In the genomic region with DNA sequence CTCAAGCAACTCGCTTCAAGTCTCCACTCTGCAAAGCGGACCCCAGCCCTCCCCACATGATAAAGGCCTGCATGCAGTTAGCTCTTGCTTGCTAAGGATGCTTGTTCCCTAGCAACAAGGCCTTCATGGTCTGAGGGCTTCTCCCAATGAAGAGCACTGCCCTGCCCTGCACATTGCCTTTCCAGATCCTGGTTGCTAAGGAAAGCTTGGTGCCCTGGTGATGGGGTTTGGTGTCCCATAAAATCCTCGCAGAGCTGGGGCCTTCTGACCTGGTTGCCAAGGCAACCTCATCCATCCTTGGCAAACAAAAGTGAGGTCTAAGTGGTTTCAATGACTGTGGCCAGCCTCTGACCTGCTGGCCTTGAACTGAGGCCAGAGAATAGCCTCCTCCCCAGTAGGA, we compare ENCODE assay signal across 11 cellular contexts.
DNase-seq lines count a peak whose midpoint lies in the region; ATAC-seq and TF ChIP-seq lines count a peak whose summit lies in the region.
"Had no signal": no experiment of that assay in that cellular context is flagged by ENCODE, and none has a peak within 500 bp of the region (broad histone marks: within the 10 kb centered on the region; RNA-seq: fewer than 3 reads in every experiment).

No MANE protein-coding gene starts in this region.

- peak overlapping the region; percentile 68; the same call in 1 of the 2 replicates for H3K9ac ChIP-seq in iPS-20b (ENCODE audit: low read depth, low read length)

- H3K9me3 ChIP-seq in iPS-20b (ENCODE audit: insufficient read depth, low read depth, low read length): no peaks in the 10 kb centered on the region

- H3K36me3 ChIP-seq in iPS-20b (ENCODE audit: insufficient read depth, low read depth, low read length): no peaks in the 10 kb centered on the region

- peak overlapping the region; percentile 32 for H3K27ac Mint-ChIP-seq in stimulated activated memory B cell treated with anti-CD40 and anti-IgM and Interleukin-4, amounts not matched to agents 10 μg/mL and 1 μg/mL and 100 μg/mL, for 72 hours

- H3K9me3 Mint-ChIP-seq in stimulated activated memory B cell treated with anti-CD40 and anti-IgM and Interleukin-4, amounts not matched to agents 10 μg/mL and 1 μg/mL and 100 μg/mL, for 72 hours: no peaks in the 10 kb centered on the region
- H3K9me3 Mint-ChIP-seq: T-helper 2 cell treated with Interferon-gamma antibody and Interleukin-4, amounts not matched to agents 5 μg/mL and 100 μg/mL, for 36 hours had no signal

- H3K4me1 Mint-ChIP-seq in stimulated activated memory B cell treated with anti-CD40 and anti-IgM and Interleukin-4, amounts not matched to agents 10 μg/mL and 1 μg/mL and 100 μg/mL, for 72 hours: peaks cover 44% of the 10 kb centered on the region

- H3K27ac ChIP-seq in iPS-20b (ENCODE audit: low read length): peak overlapping the region; percentile 36

- TF ChIP-seq POLR2A in Raji (IDR thresholded peaks at IDR 0.05; ENCODE audit: insufficient read depth, low read depth, low read length): 0 out of 2 replicates have a peak, but pooled peaks have one; percentile 10

- peaks cover 17% of the 10 kb centered on the region; the same call in 1 of the 2 replicates for H3K4me1 ChIP-seq in iPS-20b (ENCODE audit: insufficient read depth, low read length)

- peaks cover 9% of the 10 kb centered on the region for H3K36me3 Mint-ChIP-seq in stimulated activated memory B cell treated with anti-CD40 and anti-IgM and Interleukin-4, amounts not matched to agents 10 μg/mL and 1 μg/mL and 100 μg/mL, for 72 hours

- no peak overlapping the region for H3K4me3 Mint-ChIP-seq in stimulated activated memory B cell treated with anti-CD40 and anti-IgM and Interleukin-4, amounts not matched to agents 10 μg/mL and 1 μg/mL and 100 μg/mL, for 72 hours
- H3K4me3 Mint-ChIP-seq: T-helper 2 cell treated with Interferon-gamma antibody and Interleukin-4, amounts not matched to agents 5 μg/mL and 100 μg/mL, for 36 hours had no signal

- H3K27me3 Mint-ChIP-seq in stimulated activated memory B cell treated with anti-CD40 and anti-IgM and Interleukin-4, amounts not matched to agents 10 μg/mL and 1 μg/mL and 100 μg/mL, for 72 hours: no peaks in the 10 kb centered on the region

- peaks cover 6% of the 10 kb centered on the region; the same call in 1 of the 2 replicates for H3K27me3 ChIP-seq in iPS-20b (ENCODE audit: insufficient read depth, low read length)

- peak; percentile 58 for DNase-seq in DMS 273 (lab: John Stamatoyannopoulos, UW; ENCODE audit: unreplicated experiment)
- DNase-seq in DMS 273 treated with DMSO at 0.1 percent for 48 hours (lab: John Stamatoyannopoulos, UW): no peak
- DNase-seq in NCI-H1436 (lab: John Stamatoyannopoulos, UW): no peak
- DNase-seq: 8988T; activated T-cell treated with anti-CD3 and anti-CD28 coated beads, Interleukin-2, amount 50 U/mL, for 48 hours had no signal

- ATAC-seq in stimulated activated memory B cell treated with anti-CD40 and anti-IgM and Interleukin-4, amounts not matched to agents 10 μg/mL and 1 μg/mL and 100 μg/mL, for 72 hours: no peak
- ATAC-seq in HG02798 (IDR thresholded peaks at IDR 0.05; ENCODE audit: poor library complexity, unreplicated experiment) (no peak), HG03095 (IDR thresholded peaks at IDR 0.05; ENCODE audit: unreplicated experiment) (no peak)

- H3K4me3 ChIP-seq in iPS-20b (ENCODE audit: low read length): peak overlapping the region; percentile 56
